8 cellular contexts compared by ENCODE assay signal in genomic region chr4:25859429-25860148, GRCh38. TPM values are rescaled to one million over a fixed set of nuclear protein-coding genes. Genes with fewer than 3 reads are reported as not detected.
DNase-seq lines count a peak whose midpoint lies in the region; ATAC-seq, FAIRE-seq and TF ChIP-seq lines count a peak whose summit lies in the region.

No MANE protein-coding gene starts in this region.

- DNase-seq in GM10248 (ENCODE audit: extremely low spot score) (peak; percentile 52), HTR-8/SVneo (ENCODE audit: insufficient read length, low spot score) (no peak), NCI-H2196 treated with DMSO at 0.1 percent for 48 hours (lab: John Stamatoyannopoulos, UW; ENCODE audit: unreplicated experiment) (no peak)
- DNase-seq in Jurkat, Clone E6-1 (ENCODE audit: low read depth, low spot score), result peak; percentile 76
- peak; percentile 69 for DNase-seq in activated effector memory CD4-positive, alpha-beta T cell treated with anti-CD3 and anti-CD28 coated beads, Interleukin-2, amount 50 U/mL, for 16 hours

- no peak for TF ChIP-seq CTCF in GM10248 (IDR thresholded peaks at IDR 0.05; ENCODE audit: control extremely low read depth, extremely low read depth, low read depth, missing control alignments)

- CTCF ChIA-PET in GM10248 (lab: Yijun Ruan, JAX), result interaction anchor here (0.7 to 1.6 kb wide), 8 partner anchors 10 to 170 kb away, joined by 3 to 8 read pairs (median 4); no protein-coding TSS in a partner anchor

- H3K9me3 ChIP-seq in subcutaneous abdominal adipose tissue (ENCODE audit: control insufficient read depth in 5 of 5, low read length in 5 of 5), result no peaks in the 10 kb centered on the region

- ATAC-seq in GM19397 (IDR thresholded peaks at IDR 0.05; ENCODE audit: unreplicated experiment) (peak; percentile 31), HG02571 (IDR thresholded peaks at IDR 0.05; ENCODE audit: unreplicated experiment) (no peak)

- no peaks in the 10 kb centered on the region for H3K36me3 ChIP-seq in subcutaneous abdominal adipose tissue (ENCODE audit: control insufficient read depth in 5 of 5, insufficient read depth in 5 of 5, low read length in 5 of 5)

- no peak for FAIRE-seq in HTR-8/SVneo (lab: Jason Lieb, UNC)

- peaks cover 2 to 72% (median 27%) of the 10 kb centered on the region in 5 donors for H3K4me1 ChIP-seq in subcutaneous abdominal adipose tissue (ENCODE audit: control insufficient read depth in 5 of 5, insufficient read depth in 5 of 5, low read length in 5 of 5)

- H3K27ac ChIP-seq in subcutaneous abdominal adipose tissue (ENCODE audit: low read depth, low read length), result peak overlapping the region; percentile 69

- H3K4me3 ChIP-seq in Jurkat, Clone E6-1 (ENCODE audit: low read length), result no peak overlapping the region
- peak overlapping the region in 1 of 5 donors; percentile 12 for H3K4me3 ChIP-seq in subcutaneous abdominal adipose tissue (ENCODE audit: low read depth in 1 of 5, low read length in 5 of 5)

- H3K9ac ChIP-seq in subcutaneous abdominal adipose tissue (ENCODE audit: low read length in 5 of 5), result no peak overlapping the region

- POLR2A ChIA-PET in GM10248 (lab: Yijun Ruan, JAX), result interaction anchor here (1.2 kb wide), 1 partner anchor 19 kb away, joined by 4 read pairs; no protein-coding TSS in a partner anchor

- peaks cover 0 to 6% (median 4%) of the 10 kb centered on the region in 5 donors for H3K27me3 ChIP-seq in subcutaneous abdominal adipose tissue (ENCODE audit: control insufficient read depth in 5 of 5, insufficient read depth in 4 of 5, low read length in 5 of 5)

RNA-seq across cellular contexts. Expression of gene SEL1L3, which starts 3.2 kb away (rescaled TPM):
- 14.9 TPM for polyA plus RNA-seq in Jurkat, Clone E6-1 (2012; ENCODE audit: insufficient read depth, insufficient read length)

RNA-seq across cellular contexts. Expression of gene SMIM20, which starts 54.4 kb away (rescaled TPM):
- polyA plus RNA-seq in Jurkat, Clone E6-1 (2012; ENCODE audit: insufficient read depth, insufficient read length), result 42.3 TPM

Comparison
In these comparisons a context has a peak if more than half of its experiments do, and no peak if none do; other contexts are left out.
1. DNase-seq: peak in GM10248 (single experiment), Jurkat, Clone E6-1 (single experiment) and activated effector memory CD4-positive, alpha-beta T cell treated with anti-CD3 and anti-CD28 coated beads, Interleukin-2, amount 50 U/mL, for 16 hours (single experiment); none in HTR-8/SVneo (single experiment) and NCI-H2196 treated with DMSO at 0.1 percent for 48 hours (single experiment).